1 cellular context compared by ENCODE assay signal in genomic region chr4:40606239-40606767, GRCh38.
TF ChIP-seq lines count a peak whose summit lies in the region.

No MANE protein-coding gene starts in this region.

TF ChIP-seq in K562, 482 proteins besides CTCF, POLR2A, EP300 and RAD21 (continued from another document):
- TF ChIP-seq ARID3B (CRISPR knock-in tag; IDR thresholded peaks at IDR 0.05; ENCODE audit: borderline replicate concordance): no peak
- TF ChIP-seq PKNOX1 (IDR thresholded peaks at IDR 0.05): peak; percentile 61
- TF ChIP-seq MEIS2 (IDR thresholded peaks at IDR 0.05; ENCODE audit: partially characterized antibody): peak; percentile 66
- TF ChIP-seq SMARCA4 (IDR thresholded peaks at IDR 0.05): 0 out of 2 replicates have a peak, but pooled peaks have one; percentile 20
